13 cellular contexts compared by ENCODE assay signal in genomic region chr11:14012836-14013235, GRCh38.
"Had no signal": no experiment of that assay in that cellular context is flagged by ENCODE, and none has a peak within 500 bp of the region (broad histone marks: within the 10 kb centered on the region; RNA-seq: fewer than 3 reads in every experiment).

No MANE protein-coding gene starts in this region.

- H3K27ac ChIP-seq: cardiac muscle cell, esophagus squamous epithelium, hepatocyte, neural progenitor cell, pancreas, thoracic aorta had no signal

- H3K4me3 ChIP-seq: cardiac muscle cell, esophagus squamous epithelium, hepatocyte, neural progenitor cell, pancreas, thoracic aorta had no signal

- ATAC-seq: activated CD4-positive, CD25-positive, alpha-beta regulatory T cell treated with anti-CD3 and anti-CD28 coated beads, Interleukin-2, amount 50 U/mL, for 24 hours; activated T-cell treated with anti-CD3 and anti-CD28 coated beads, Interleukin-2, amount 50 U/mL, for 4 hours; pancreas; stimulated activated naive CD8-positive, alpha-beta T cell treated with anti-CD3 and anti-CD28 coated beads, Interleukin-15, amount 100 ng/mL, for 72 hours had no signal

- DNase-seq: activated gamma-delta T cell; activated T-cell treated with anti-CD3 and anti-CD28 coated beads, Interleukin-2, amount 50 U/mL, for 4 hours; anterior cingulate cortex; esophagus squamous epithelium; pancreas; stimulated activated CD4-positive, alpha-beta T cell treated with anti-CD3 and anti-CD28 coated beads, Interleukin-15, amount 100 ng/mL, for 24 hours; stimulated activated CD4-positive, alpha-beta T cell treated with anti-CD3 and anti-CD28 coated beads, Interleukin-4, amount 100 ng/mL, for 24 hours; stimulated activated naive CD8-positive, alpha-beta T cell treated with anti-CD3 and anti-CD28 coated beads, Interleukin-15, amount 100 ng/mL, for 72 hours had no signal

- H3K36me3 ChIP-seq: cardiac muscle cell, esophagus squamous epithelium, neural progenitor cell, pancreas, thoracic aorta had no signal

- H3K27me3 ChIP-seq: cardiac muscle cell, esophagus squamous epithelium, hepatocyte, neural progenitor cell, pancreas had no signal

- H3K9me3 ChIP-seq: esophagus squamous epithelium, pancreas, thoracic aorta had no signal

- H3K4me1 ChIP-seq: neural progenitor cell, pancreas had no signal
